In the genomic region with DNA sequence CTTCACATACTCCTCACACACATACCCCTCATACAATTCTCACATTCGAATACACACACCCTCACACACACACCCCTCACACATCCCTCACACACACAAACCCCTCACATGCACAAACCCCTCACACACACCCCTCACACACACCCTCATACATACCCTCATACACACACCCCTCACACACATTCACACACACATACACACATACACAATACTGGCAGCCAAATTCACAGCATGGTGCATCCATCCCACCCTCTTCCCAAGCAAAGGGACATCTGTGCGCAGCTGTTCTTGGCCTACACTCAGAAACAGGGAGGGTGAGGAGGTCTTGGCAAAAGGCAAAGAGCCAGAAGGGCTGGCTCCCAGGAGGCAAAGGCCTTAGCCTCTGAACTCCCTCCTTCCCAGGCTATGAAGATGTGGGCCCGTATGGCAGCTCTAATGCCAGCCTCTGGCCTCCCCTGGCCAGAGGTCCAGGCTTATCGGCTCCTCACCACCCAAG, we compare ENCODE assay signal across 19 cellular contexts. TPM values are rescaled to one million over a fixed set of nuclear protein-coding genes. Genes with fewer than 3 reads are reported as not detected.
DNase-seq lines count a peak whose midpoint lies in the region; TF ChIP-seq lines count a peak whose summit lies in the region.
"Had no signal": no experiment of that assay in that cellular context is flagged by ENCODE, and none has a peak within 500 bp of the region (broad histone marks: within the 10 kb centered on the region; RNA-seq: fewer than 3 reads in every experiment).

No MANE protein-coding gene starts in this region.

- no peaks in the 10 kb centered on the region for H3K9me3 ChIP-seq in left ventricle myocardium inferior (replicated peaks)
- no peaks in the 10 kb centered on the region for H3K9me3 ChIP-seq in thymus (ENCODE audit: control insufficient read depth)
- H3K9me3 ChIP-seq: BLaER1, SJSA1 had no signal

- no peak for TF ChIP-seq CTCF in left ventricle myocardium inferior (IDR thresholded peaks at IDR 0.05; ENCODE audit: borderline replicate concordance)
- no peak for TF ChIP-seq CTCF in foreskin fibroblast (IDR thresholded peaks at IDR 0.05; ENCODE audit: low read depth, low read length)

- DNase-seq in NCI-H524 (lab: John Stamatoyannopoulos, UW) = peak; percentile 71 to 85
- DNase-seq in NCI-H524 treated with DMSO at 0.1 percent for 48 hours (lab: John Stamatoyannopoulos, UW) = no peak
- DNase-seq in NCI-H446 treated with DMSO at 0.1 percent for 48 hours (lab: John Stamatoyannopoulos, UW) = peak; percentile 68
- peak; percentile 36 for DNase-seq in left ventricle myocardium inferior
- DNase-seq in middle frontal gyrus (ENCODE audit: extremely low spot score, low spot score) = no peak
- DNase-seq in islet precursor cell = no peak
- no peak for DNase-seq in foreskin fibroblast
- DNase-seq: 8988T; CD8-positive, alpha-beta memory T cell; HFFc6; KG1; MM.1S; NCI-H1417 treated with DMSO at 0.1 percent for 48 hours; NCI-H2081 treated with DMSO at 0.1 percent for 48 hours; NCI-H345; NCI-H82 had no signal

- H3K4me3 ChIP-seq in left ventricle myocardium inferior (no peak overlapping the region), thymus (ENCODE audit: low read length) (peak overlapping the region; percentile 63), foreskin fibroblast (ENCODE audit: low read depth in 1 of 2, low read length in 2 of 2) (no peak overlapping the region)
- H3K4me3 ChIP-seq: BLaER1, SJSA1 had no signal

- peaks cover 10% of the 10 kb centered on the region for H3K27me3 ChIP-seq in left ventricle myocardium inferior (ENCODE audit: low read depth)
- H3K27me3 ChIP-seq in thymus (ENCODE audit: control insufficient read depth, insufficient read depth) = no peaks in the 10 kb centered on the region
- H3K27me3 ChIP-seq: BLaER1, SJSA1 had no signal

- H3K4me1 ChIP-seq in left ventricle myocardium inferior = peaks cover 6% of the 10 kb centered on the region
- H3K4me1 ChIP-seq in thymus (ENCODE audit: control insufficient read depth, insufficient read depth, low read length) = peaks cover 62% of the 10 kb centered on the region

- no peak overlapping the region for H3K27ac ChIP-seq in left ventricle myocardium inferior (replicated peaks)
- peak overlapping the region; percentile 77 for H3K27ac ChIP-seq in thymus (ENCODE audit: low read depth)
- H3K27ac ChIP-seq: BLaER1, SJSA1 had no signal

- intact Hi-C loops in left ventricle myocardium inferior (cut with micrococcal nuclease) = no loop called here

- H3K36me3 ChIP-seq in left ventricle myocardium inferior = no peaks in the 10 kb centered on the region
- peaks cover 6% of the 10 kb centered on the region for H3K36me3 ChIP-seq in thymus (ENCODE audit: control insufficient read depth, insufficient read depth)
- H3K36me3 ChIP-seq: SJSA1 had no signal

- 85% methylated on average over 4 of the region's 4 CpGs for WGBS in thymus

RNA-seq across cellular contexts. Expression of a gene that starts 23.4 kb away (rescaled TPM):
- 1.1 TPM for total RNA-seq in left ventricle myocardium inferior
- polyA plus RNA-seq in thymus = 14.0 TPM

RNA-seq across cellular contexts. Expression of a gene that starts 23.6 kb away (rescaled TPM):
- total RNA-seq in left ventricle myocardium inferior = 4.2 TPM
- polyA plus RNA-seq in thymus = 15.8 TPM

Comparison
In these comparisons a context has a peak if more than half of its experiments do, and no peak if none do; other contexts are left out.
1. DNase-seq: peak in NCI-H524 (2 of 2), NCI-H446 treated with DMSO at 0.1 percent for 48 hours (single experiment) and left ventricle myocardium inferior (single experiment); none in NCI-H524 treated with DMSO at 0.1 percent for 48 hours (single experiment), middle frontal gyrus (single experiment), islet precursor cell (single experiment) and foreskin fibroblast (0 of 2).